ENCODE assay signal across 10 cellular contexts in the genomic region with DNA sequence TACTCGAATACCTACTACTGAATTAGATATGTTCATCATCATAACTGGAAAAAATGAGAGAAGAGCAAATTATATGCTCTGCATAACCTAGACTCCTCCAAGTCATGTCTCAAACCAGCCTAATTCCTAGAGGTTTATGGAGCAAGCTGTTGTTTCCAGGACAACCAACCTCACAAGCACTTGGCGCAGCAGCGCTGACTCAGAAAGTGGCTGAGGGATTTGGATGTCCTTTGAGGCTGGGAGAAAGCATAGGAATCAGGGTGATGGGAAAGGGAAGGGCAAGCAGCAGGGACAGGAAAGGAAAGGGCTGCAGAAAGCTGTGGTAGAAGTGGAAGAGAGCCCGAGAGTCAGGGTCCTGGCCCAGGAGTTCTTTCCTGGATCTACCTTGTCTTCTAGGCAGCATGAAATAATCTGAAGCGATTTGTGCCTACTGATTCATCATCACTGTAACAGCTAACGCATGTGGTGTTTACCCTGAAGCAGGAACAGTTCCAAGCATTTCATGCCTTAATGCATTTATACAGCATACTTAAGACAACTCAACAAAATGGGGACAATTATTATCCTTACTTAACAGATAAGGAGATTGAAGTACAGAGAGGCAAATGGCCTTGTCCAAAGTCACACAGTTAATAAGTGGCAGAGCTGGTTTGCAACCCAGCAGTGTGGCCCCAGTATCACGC.
DNase-seq lines count a peak whose midpoint lies in the region; ATAC-seq and TF ChIP-seq lines count a peak whose summit lies in the region.
"Had no signal": no experiment of that assay in that cellular context is flagged by ENCODE, and none has a peak within 500 bp of the region (broad histone marks: within the 10 kb centered on the region; RNA-seq: fewer than 3 reads in every experiment).

No MANE protein-coding gene starts in this region.

- TF ChIP-seq CTCF in GM06990 (IDR thresholded peaks at IDR 0.05; ENCODE audit: insufficient read depth, low read length, poor library complexity, severe bottlenecking), result no peak

- H3K4me3 ChIP-seq in GM06990 (replicated peaks; ENCODE audit: low read depth, low read length) (peak overlapping the region; percentile 81), rectal smooth muscle tissue (ENCODE audit: low read length) (peak overlapping the region; percentile 4)
- H3K4me3 ChIP-seq: GM23338, SJCRH30 had no signal

- DNase-seq in GM06990 (ENCODE audit: extremely low read depth, insufficient read length) (no peak), NCI-H69 (lab: John Stamatoyannopoulos, UW) (peak; percentile 2), fibroblast of gingiva (ENCODE audit: low read depth) (peak; percentile 69), NCI-H524 treated with DMSO at 0.1 percent for 48 hours (lab: John Stamatoyannopoulos, UW) (no peak)

- H3K9ac ChIP-seq in rectal smooth muscle tissue (ENCODE audit: low read length), result no peak overlapping the region

- H3K36me3 ChIP-seq in GM06990 (ENCODE audit: control insufficient read depth, insufficient read depth, low read length), result peaks cover 1% of the 10 kb centered on the region
- no peaks in the 10 kb centered on the region for H3K36me3 ChIP-seq in rectal smooth muscle tissue (ENCODE audit: control insufficient read depth, insufficient read depth, low read length)
- H3K36me3 ChIP-seq: SJCRH30 had no signal

- ATAC-seq in HG02938 (IDR thresholded peaks at IDR 0.05; ENCODE audit: unreplicated experiment) (no peak), HG02642 (IDR thresholded peaks at IDR 0.05; ENCODE audit: poor library complexity, unreplicated experiment) (no peak), HG02759 (IDR thresholded peaks at IDR 0.05; ENCODE audit: unreplicated experiment) (no peak)
- ATAC-seq: GM23338 had no signal

- H3K27me3 ChIP-seq in GM06990 (replicated peaks; ENCODE audit: control insufficient read depth, insufficient read depth, low read length), result no peaks in the 10 kb centered on the region
- no peaks in the 10 kb centered on the region for H3K27me3 ChIP-seq in rectal smooth muscle tissue (ENCODE audit: control insufficient read depth, insufficient read depth, low read length)

- no peak overlapping the region for H3K27ac ChIP-seq in rectal smooth muscle tissue (ENCODE audit: low read depth, low read length)
- H3K27ac ChIP-seq: SJCRH30 had no signal

- peaks cover 12% of the 10 kb centered on the region for H3K4me1 ChIP-seq in rectal smooth muscle tissue (ENCODE audit: control insufficient read depth, insufficient read depth, low read length)
- H3K4me1 ChIP-seq: SJCRH30 had no signal

Comparison
In these comparisons a context has a peak if more than half of its experiments do, and no peak if none do; other contexts are left out.
1. DNase-seq: peak in NCI-H69 (single experiment) and fibroblast of gingiva (single experiment); none in GM06990 (single experiment) and NCI-H524 treated with DMSO at 0.1 percent for 48 hours (single experiment).